In the genomic region with DNA sequence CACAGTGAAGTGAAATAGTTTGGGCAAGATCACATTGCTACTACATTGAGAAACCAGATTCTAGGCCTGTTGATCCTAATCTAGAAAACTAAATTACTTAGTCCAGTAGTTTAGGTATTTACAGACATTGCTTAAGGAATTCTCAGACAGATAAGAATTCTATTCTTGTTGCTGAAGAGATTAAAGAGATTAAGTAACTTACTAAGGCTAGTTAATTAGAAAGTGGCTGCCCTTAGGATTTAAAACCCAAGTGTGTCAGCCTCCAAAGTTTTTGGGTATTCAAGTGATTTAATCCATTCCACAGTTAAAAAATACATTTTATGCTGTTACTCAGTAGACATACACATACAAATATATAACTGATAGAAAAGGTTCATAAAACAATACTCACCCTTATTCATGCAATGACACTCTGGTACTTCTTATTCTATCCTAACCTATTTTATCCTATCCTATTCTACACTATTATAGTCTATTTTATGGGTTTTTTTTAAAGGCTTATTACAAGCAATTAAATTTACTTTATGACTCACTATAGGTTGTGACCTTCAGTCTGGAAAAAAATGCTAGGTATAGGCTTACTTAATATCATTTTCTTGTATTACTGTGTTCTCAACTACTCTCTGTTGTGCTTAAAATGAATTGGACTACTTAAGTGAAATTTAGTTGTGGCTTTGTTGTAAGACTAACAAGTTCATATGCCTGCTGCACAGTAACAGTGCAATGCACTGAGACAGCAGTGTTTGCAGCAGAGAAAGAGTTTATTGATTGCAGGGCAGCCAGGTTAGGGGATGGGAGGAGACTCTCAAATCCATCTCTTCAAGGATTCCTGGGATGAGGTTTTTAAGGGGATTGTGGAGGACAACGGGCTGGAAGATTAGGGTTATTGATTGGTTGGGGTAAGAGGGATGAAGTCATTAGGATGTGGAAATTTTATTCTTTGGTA, we compare ENCODE assay signal across 15 cellular contexts. TPM values are rescaled to one million over a fixed set of nuclear protein-coding genes. Genes with fewer than 3 reads are reported as not detected.
DNase-seq lines count a peak whose midpoint lies in the region; ATAC-seq and TF ChIP-seq lines count a peak whose summit lies in the region.
"Had no signal": no experiment of that assay in that cellular context is flagged by ENCODE, and none has a peak within 500 bp of the region (broad histone marks: within the 10 kb centered on the region; RNA-seq: fewer than 3 reads in every experiment).

No MANE protein-coding gene starts in this region.

- no TSS peak for BruUV-seq in PC-3 (replicated peaks; lab: Mats Ljungman, UMichigan)

- H3K9me2 ChIP-seq in PC-3 (replicated peaks; ENCODE audit: low read length) = no peaks in the 10 kb centered on the region

- peak; percentile 89 for ATAC-seq in PC-3
- no peak for ATAC-seq in HG03159 (IDR thresholded peaks at IDR 0.05; ENCODE audit: unreplicated experiment)
- ATAC-seq in GM18517 (IDR thresholded peaks at IDR 0.05; ENCODE audit: unreplicated experiment) = no peak
- ATAC-seq: A549; CD8-positive, alpha-beta T cell; HepG2 had no signal

- H3K27me3 ChIP-seq in PC-3 (ENCODE audit: low read length) = no peaks in the 10 kb centered on the region

- CTCF ChIA-PET in HEK293 (lab: Yijun Ruan, JAX) (no interaction called here), PC-3 (lab: Charles Lee) (no interaction called here)

- POLR2A ChIA-PET in HEK293 (lab: Yijun Ruan, JAX) (no interaction called here), PC-3 (lab: Charles Lee; ENCODE audit: unreplicated experiment) (no interaction called here)

- no peak overlapping the region for H2AFZ ChIP-seq in PC-3 (ENCODE audit: low read length)

- H3K9me3 ChIP-seq in HEK293 (ENCODE audit: control insufficient read depth, insufficient read depth, low read depth, low read length) = no peaks in the 10 kb centered on the region
- no peaks in the 10 kb centered on the region for H3K9me3 ChIP-seq in PC-3 (ENCODE audit: low read length)
- H3K9me3 ChIP-seq: A549, HAP-1 had no signal

- no peaks in the 10 kb centered on the region for H3K4me1 ChIP-seq in HEK293 (ENCODE audit: control insufficient read depth, insufficient read depth, low read length)
- peaks cover 9% of the 10 kb centered on the region for H3K4me1 ChIP-seq in PC-3 (ENCODE audit: insufficient read depth, low read length)
- H3K4me1 ChIP-seq: A549, HAP-1 had no signal

- no peaks in the 10 kb centered on the region for H3F3A ChIP-seq in PC-3 (ENCODE audit: low read length, unreplicated experiment)

- intact Hi-C loops in PC-3 (cut with micrococcal nuclease) = no loop called here

- H4K20me1 ChIP-seq in PC-3 (ENCODE audit: low read length) = no peaks in the 10 kb centered on the region

- no peak for TF ChIP-seq CTCF in HEK293 (tag by site-specific recombination; IDR thresholded peaks at IDR 0.05)
- no peak for TF ChIP-seq CTCF in PC-3 (conservative IDR thresholded peaks at IDR 0.05; ENCODE audit: low read depth, low read length)
- TF ChIP-seq CTCF in retinal pigment epithelial cell (conservative IDR thresholded peaks at IDR 0.05; ENCODE audit: low read depth, low read length) = no peak

- no peak overlapping the region for H3K4me3 ChIP-seq in HEK293 (ENCODE audit: low read depth, low read length)
- no peak overlapping the region for H3K4me3 ChIP-seq in PC-3 (ENCODE audit: low read length)
- H3K4me3 ChIP-seq in retinal pigment epithelial cell (ENCODE audit: low read length) = no peak overlapping the region
- H3K4me3 ChIP-seq: A549, HAP-1 had no signal

- H3K4me2 ChIP-seq in PC-3 (ENCODE audit: low read length) = no peak overlapping the region
- H3K4me2 ChIP-seq: A549 had no signal

- H3K27ac ChIP-seq in HEK293 (ENCODE audit: extremely low read depth, low read depth, low read length) = no peak overlapping the region
- H3K27ac ChIP-seq in PC-3 (ENCODE audit: low read length) = 0 out of 2 replicates have a peak overlapping the region, but pooled peaks have one; percentile 14
- H3K27ac ChIP-seq: A549 had no signal

- no peak overlapping the region for H3K9ac ChIP-seq in PC-3 (ENCODE audit: low read length)

- peak; percentile 57 for DNase-seq in PC-3
- DNase-seq in iris pigment epithelial cell (ENCODE audit: low read depth) = peak; percentile 1
- peak; percentile 76 for DNase-seq in retinal pigment epithelial cell (ENCODE audit: low read depth)
- DNase-seq in NCI-H2081 treated with DMSO at 0.1 percent for 48 hours (lab: John Stamatoyannopoulos, UW) = no peak
- DNase-seq: CD8-positive, alpha-beta T cell; COR-L47; DMS53; GF-D8 had no signal

- H3K79me2 ChIP-seq in PC-3 (ENCODE audit: low read length) = no peaks in the 10 kb centered on the region

- H3K36me3 ChIP-seq in HEK293 (ENCODE audit: control insufficient read depth in 2 of 2, insufficient read depth in 1 of 2, low read length in 2 of 2) (no peaks in the 10 kb centered on the region), PC-3 (ENCODE audit: low read depth, low read length) (no peaks in the 10 kb centered on the region)
- H3K36me3 ChIP-seq: HAP-1 had no signal

TF ChIP-seq in HEK293, 187 proteins besides CTCF, POLR2A, EP300 and RAD21:
- TF ChIP-seq TRIM28 (IDR thresholded peaks at IDR 0.05; ENCODE audit: borderline replicate concordance, low read length) (peak; percentile 92; the same call in 1 of the 2 replicates), SETDB1 (IDR thresholded peaks at IDR 0.05; ENCODE audit: insufficient read length, low read length) (peak; percentile 87), ZNF510 (tag by site-specific recombination; IDR thresholded peaks at IDR 0.05; ENCODE audit: insufficient replicate concordance) (no peak), ZNF549 (tag by site-specific recombination; IDR thresholded peaks at IDR 0.05) (peak; percentile 64; the same call in 1 of the 2 replicates)
- TF ChIP-seq, protein P1, sequence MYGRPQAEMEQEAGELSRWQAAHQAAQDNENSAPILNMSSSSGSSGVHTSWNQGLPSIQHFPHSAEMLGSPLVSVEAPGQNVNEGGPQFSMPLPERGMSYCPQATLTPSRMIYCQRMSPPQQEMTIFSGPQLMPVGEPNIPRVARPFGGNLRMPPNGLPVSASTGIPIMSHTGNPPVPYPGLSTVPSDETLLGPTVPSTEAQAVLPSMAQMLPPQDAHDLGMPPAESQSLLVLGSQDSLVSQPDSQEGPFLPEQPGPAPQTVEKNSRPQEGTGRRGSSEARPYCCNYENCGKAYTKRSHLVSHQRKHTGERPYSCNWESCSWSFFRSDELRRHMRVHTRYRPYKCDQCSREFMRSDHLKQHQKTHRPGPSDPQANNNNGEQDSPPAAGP (tag by site-specific recombination; IDR thresholded peaks at IDR 0.05) = no peak
- TF ChIP-seq, protein P2, sequence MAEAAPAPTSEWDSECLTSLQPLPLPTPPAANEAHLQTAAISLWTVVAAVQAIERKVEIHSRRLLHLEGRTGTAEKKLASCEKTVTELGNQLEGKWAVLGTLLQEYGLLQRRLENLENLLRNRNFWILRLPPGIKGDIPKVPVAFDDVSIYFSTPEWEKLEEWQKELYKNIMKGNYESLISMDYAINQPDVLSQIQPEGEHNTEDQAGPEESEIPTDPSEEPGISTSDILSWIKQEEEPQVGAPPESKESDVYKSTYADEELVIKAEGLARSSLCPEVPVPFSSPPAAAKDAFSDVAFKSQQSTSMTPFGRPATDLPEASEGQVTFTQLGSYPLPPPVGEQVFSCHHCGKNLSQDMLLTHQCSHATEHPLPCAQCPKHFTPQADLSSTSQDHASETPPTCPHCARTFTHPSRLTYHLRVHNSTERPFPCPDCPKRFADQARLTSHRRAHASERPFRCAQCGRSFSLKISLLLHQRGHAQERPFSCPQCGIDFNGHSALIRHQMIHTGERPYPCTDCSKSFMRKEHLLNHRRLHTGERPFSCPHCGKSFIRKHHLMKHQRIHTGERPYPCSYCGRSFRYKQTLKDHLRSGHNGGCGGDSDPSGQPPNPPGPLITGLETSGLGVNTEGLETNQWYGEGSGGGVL (tag by site-specific recombination; IDR thresholded peaks at IDR 0.05) = no peak

RNA-seq across cellular contexts. Expression of a gene that starts 10.7 kb away (rescaled TPM):
- total RNA-seq in PC-3 (2014; rRNA removed) = not detected in 2 replicates
- total RNA-seq: CD8-positive, alpha-beta T cell; H1; HepG2 had no signal
